Comparison of ENCODE assay signal across 1 cellular context in the genomic region with DNA sequence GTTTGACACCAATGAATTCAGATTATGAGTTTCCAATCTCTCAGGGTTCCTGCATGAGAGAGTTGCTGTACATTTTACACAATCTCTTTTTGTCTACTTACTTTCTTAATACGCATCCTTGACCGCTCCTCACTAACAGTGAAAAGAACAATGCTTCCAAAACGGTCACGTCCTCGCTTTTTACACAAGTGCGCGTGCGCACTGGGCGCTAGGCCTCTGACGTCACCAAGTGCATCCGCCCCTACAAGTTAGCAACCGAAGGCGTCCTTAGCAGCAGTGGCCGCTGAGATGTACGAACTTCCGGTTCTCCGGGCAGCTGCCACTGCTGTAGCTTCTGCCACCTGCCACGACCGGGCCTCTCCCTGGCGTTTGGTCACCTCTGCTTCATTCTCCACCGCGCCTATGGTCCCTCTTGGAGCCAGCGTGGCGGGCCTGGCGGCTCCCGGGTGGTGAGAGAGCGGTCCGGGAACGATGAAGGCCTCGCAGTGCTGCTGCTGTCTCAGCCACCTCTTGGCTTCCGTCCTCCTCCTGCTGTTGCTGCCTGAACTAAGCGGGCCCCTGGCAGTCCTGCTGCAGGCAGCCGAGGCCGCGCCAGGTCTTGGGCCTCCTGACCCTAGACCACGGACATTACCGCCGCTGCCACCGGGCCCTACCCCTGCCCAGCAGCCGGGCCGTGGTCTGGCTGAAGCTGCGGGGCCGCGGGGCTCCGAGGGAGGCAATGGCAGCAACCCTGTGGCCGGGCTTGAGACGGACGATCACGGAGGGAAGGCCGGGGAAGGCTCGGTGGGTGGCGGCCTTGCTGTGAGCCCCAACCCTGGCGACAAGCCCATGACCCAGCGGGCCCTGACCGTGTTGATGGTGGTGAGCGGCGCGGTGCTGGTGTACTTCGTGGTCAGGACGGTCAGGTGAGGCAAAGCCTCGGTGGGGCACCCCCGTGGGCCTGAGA.
A peak's percentile ranks its signal among the peaks of the same experiment; 100 is the strongest.
TF ChIP-seq lines count a peak whose summit lies in the region.

Gene FAM174A (plus strand): TSS at position 315 of the 946 bp plus-strand sequence. CDS start 157 bp downstream, at position 472.

TF ChIP-seq in HepG2, 621 proteins besides CTCF, POLR2A, EP300 and RAD21 (continued from another document and continues in another):
- peak; percentile 42; the same call in 1 of the 2 replicates for TF ChIP-seq ZNF766 (CRISPR knock-in tag; IDR thresholded peaks at IDR 0.05; ENCODE audit: borderline replicate concordance)
- TF ChIP-seq, protein P1, sequence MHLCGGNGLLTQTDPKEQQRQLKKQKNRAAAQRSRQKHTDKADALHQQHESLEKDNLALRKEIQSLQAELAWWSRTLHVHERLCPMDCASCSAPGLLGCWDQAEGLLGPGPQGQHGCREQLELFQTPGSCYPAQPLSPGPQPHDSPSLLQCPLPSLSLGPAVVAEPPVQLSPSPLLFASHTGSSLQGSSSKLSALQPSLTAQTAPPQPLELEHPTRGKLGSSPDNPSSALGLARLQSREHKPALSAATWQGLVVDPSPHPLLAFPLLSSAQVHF (CRISPR knock-in tag; IDR thresholded peaks at IDR 0.05) = peak; percentile 80; the same call in 1 of the 2 replicates
- TF ChIP-seq ZNF747 (CRISPR knock-in tag; IDR thresholded peaks at IDR 0.05; ENCODE audit: borderline replicate concordance) = peak; percentile 54; the same call in 1 of the 2 replicates
- peak; percentile 61 for TF ChIP-seq ZNF709 (CRISPR knock-in tag; IDR thresholded peaks at IDR 0.05)
- no peak for TF ChIP-seq FOXA3 (CRISPR knock-in tag; IDR thresholded peaks at IDR 0.05)
- TF ChIP-seq ZKSCAN8 (CRISPR knock-in tag; IDR thresholded peaks at IDR 0.05; ENCODE audit: borderline replicate concordance) = no peak
- TF ChIP-seq ASH2L (IDR thresholded peaks at IDR 0.05; ENCODE audit: insufficient read length, low read depth, low read length) = peak; percentile 84
- TF ChIP-seq PRDM10 (CRISPR knock-in tag; IDR thresholded peaks at IDR 0.05; ENCODE audit: low read depth) = 0 out of 2 replicates have a peak, but pooled peaks have one; percentile 23
- TF ChIP-seq ZNF574 (CRISPR knock-in tag; IDR thresholded peaks at IDR 0.05) = peak; percentile 66
- TF ChIP-seq, protein P2, sequence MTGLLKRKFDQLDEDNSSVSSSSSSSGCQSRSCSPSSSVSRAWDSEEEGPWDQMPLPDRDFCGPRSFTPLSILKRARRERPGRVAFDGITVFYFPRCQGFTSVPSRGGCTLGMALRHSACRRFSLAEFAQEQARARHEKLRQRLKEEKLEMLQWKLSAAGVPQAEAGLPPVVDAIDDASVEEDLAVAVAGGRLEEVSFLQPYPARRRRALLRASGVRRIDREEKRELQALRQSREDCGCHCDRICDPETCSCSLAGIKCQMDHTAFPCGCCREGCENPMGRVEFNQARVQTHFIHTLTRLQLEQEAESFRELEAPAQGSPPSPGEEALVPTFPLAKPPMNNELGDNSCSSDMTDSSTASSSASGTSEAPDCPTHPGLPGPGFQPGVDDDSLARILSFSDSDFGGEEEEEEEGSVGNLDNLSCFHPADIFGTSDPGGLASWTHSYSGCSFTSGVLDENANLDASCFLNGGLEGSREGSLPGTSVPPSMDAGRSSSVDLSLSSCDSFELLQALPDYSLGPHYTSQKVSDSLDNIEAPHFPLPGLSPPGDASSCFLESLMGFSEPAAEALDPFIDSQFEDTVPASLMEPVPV (CRISPR knock-in tag; IDR thresholded peaks at IDR 0.05) = peak; percentile 36; the same call in 1 of the 2 replicates
- TF ChIP-seq, protein P3, sequence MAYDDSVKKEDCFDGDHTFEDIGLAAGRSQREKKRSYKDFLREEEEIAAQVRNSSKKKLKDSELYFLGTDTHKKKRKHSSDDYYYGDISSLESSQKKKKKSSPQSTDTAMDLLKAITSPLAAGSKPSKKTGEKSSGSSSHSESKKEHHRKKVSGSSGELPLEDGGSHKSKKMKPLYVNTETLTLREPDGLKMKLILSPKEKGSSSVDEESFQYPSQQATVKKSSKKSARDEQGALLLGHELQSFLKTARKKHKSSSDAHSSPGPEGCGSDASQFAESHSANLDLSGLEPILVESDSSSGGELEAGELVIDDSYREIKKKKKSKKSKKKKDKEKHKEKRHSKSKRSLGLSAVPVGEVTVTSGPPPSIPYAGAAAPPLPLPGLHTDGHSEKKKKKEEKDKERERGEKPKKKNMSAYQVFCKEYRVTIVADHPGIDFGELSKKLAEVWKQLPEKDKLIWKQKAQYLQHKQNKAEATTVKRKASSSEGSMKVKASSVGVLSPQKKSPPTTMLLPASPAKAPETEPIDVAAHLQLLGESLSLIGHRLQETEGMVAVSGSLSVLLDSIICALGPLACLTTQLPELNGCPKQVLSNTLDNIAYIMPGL (CRISPR knock-in tag; IDR thresholded peaks at IDR 0.05; ENCODE audit: borderline replicate concordance in 1 of 2, low read depth in 1 of 2) = peak in 1 of 2 experiments; percentile 79
- TF ChIP-seq ZSCAN21 (CRISPR knock-in tag; IDR thresholded peaks at IDR 0.05; ENCODE audit: borderline replicate concordance) = peak; percentile 68; the same call in 1 of the 2 replicates
- TF ChIP-seq ZFY (CRISPR knock-in tag; IDR thresholded peaks at IDR 0.05) = peak; percentile 97
- TF ChIP-seq PAX8 (CRISPR knock-in tag; IDR thresholded peaks at IDR 0.05; ENCODE audit: borderline replicate concordance) = no peak
- peak; percentile 63; the same call in 1 of the 2 replicates for TF ChIP-seq ATF2 (CRISPR knock-in tag; IDR thresholded peaks at IDR 0.05)
- TF ChIP-seq ZNF263 (CRISPR knock-in tag; IDR thresholded peaks at IDR 0.05) = peak; percentile 36; the same call in 1 of the 2 replicates
- TF ChIP-seq EEA1 (CRISPR knock-in tag; IDR thresholded peaks at IDR 0.05; ENCODE audit: borderline replicate concordance) = peak; percentile 65
- TF ChIP-seq SAFB2 (CRISPR knock-in tag; IDR thresholded peaks at IDR 0.05; ENCODE audit: borderline replicate concordance, low read depth) = 0 out of 2 replicates have a peak, but pooled peaks have one; percentile 47
- TF ChIP-seq GABPB1 (CRISPR knock-in tag; IDR thresholded peaks at IDR 0.05) = peak; percentile 96
- TF ChIP-seq, protein P4, sequence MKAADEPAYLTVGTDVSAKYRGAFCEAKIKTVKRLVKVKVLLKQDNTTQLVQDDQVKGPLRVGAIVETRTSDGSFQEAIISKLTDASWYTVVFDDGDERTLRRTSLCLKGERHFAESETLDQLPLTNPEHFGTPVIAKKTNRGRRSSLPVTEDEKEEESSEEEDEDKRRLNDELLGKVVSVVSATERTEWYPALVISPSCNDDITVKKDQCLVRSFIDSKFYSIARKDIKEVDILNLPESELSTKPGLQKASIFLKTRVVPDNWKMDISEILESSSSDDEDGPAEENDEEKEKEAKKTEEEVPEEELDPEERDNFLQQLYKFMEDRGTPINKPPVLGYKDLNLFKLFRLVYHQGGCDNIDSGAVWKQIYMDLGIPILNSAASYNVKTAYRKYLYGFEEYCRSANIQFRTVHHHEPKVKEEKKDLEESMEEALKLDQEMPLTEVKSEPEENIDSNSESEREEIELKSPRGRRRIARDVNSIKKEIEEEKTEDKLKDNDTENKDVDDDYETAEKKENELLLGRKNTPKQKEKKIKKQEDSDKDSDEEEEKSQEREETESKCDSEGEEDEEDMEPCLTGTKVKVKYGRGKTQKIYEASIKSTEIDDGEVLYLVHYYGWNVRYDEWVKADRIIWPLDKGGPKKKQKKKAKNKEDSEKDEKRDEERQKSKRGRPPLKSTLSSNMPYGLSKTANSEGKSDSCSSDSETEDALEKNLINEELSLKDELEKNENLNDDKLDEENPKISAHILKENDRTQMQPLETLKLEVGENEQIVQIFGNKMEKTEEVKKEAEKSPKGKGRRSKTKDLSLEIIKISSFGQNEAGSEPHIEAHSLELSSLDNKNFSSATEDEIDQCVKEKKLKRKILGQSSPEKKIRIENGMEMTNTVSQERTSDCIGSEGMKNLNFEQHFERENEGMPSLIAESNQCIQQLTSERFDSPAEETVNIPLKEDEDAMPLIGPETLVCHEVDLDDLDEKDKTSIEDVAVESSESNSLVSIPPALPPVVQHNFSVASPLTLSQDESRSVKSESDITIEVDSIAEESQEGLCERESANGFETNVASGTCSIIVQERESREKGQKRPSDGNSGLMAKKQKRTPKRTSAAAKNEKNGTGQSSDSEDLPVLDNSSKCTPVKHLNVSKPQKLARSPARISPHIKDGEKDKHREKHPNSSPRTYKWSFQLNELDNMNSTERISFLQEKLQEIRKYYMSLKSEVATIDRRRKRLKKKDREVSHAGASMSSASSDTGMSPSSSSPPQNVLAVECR (CRISPR knock-in tag; IDR thresholded peaks at IDR 0.05; ENCODE audit: borderline replicate concordance) = peak; percentile 97
- TF ChIP-seq JUN (CRISPR knock-in tag; IDR thresholded peaks at IDR 0.05) = 0 out of 2 replicates have a peak, but pooled peaks have one; percentile 3
- peak; percentile 85; the same call in 1 of the 2 replicates for TF ChIP-seq NRL (CRISPR knock-in tag; IDR thresholded peaks at IDR 0.05; ENCODE audit: borderline replicate concordance)
- TF ChIP-seq, protein P5, sequence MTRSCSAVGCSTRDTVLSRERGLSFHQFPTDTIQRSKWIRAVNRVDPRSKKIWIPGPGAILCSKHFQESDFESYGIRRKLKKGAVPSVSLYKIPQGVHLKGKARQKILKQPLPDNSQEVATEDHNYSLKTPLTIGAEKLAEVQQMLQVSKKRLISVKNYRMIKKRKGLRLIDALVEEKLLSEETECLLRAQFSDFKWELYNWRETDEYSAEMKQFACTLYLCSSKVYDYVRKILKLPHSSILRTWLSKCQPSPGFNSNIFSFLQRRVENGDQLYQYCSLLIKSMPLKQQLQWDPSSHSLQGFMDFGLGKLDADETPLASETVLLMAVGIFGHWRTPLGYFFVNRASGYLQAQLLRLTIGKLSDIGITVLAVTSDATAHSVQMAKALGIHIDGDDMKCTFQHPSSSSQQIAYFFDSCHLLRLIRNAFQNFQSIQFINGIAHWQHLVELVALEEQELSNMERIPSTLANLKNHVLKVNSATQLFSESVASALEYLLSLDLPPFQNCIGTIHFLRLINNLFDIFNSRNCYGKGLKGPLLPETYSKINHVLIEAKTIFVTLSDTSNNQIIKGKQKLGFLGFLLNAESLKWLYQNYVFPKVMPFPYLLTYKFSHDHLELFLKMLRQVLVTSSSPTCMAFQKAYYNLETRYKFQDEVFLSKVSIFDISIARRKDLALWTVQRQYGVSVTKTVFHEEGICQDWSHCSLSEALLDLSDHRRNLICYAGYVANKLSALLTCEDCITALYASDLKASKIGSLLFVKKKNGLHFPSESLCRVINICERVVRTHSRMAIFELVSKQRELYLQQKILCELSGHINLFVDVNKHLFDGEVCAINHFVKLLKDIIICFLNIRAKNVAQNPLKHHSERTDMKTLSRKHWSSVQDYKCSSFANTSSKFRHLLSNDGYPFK (CRISPR knock-in tag; IDR thresholded peaks at IDR 0.05; ENCODE audit: borderline replicate concordance) = peak; percentile 84; the same call in 1 of the 2 replicates
- TF ChIP-seq ZNF431 (CRISPR knock-in tag; IDR thresholded peaks at IDR 0.05; ENCODE audit: borderline replicate concordance, low read depth) = 0 out of 2 replicates have a peak, but pooled peaks have one; percentile 21
- TF ChIP-seq, protein P6, sequence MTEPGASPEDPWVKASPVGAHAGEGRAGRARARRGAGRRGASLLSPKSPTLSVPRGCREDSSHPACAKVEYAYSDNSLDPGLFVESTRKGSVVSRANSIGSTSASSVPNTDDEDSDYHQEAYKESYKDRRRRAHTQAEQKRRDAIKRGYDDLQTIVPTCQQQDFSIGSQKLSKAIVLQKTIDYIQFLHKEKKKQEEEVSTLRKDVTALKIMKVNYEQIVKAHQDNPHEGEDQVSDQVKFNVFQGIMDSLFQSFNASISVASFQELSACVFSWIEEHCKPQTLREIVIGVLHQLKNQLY (CRISPR knock-in tag; IDR thresholded peaks at IDR 0.05) = no peak
- no peak for TF ChIP-seq ZNF660 (CRISPR knock-in tag; IDR thresholded peaks at IDR 0.05; ENCODE audit: borderline replicate concordance, low read depth)
